In genomic region chr17:13544755-13545154, GRCh38 we compare ENCODE assay signal across 19 cellular contexts. TPM values are rescaled to one million over a fixed set of nuclear protein-coding genes. Genes with fewer than 3 reads are reported as not detected.
DNase-seq lines count a peak whose midpoint lies in the region; ATAC-seq, FAIRE-seq and TF ChIP-seq lines count a peak whose summit lies in the region.
"Had no signal": no experiment of that assay in that cellular context is flagged by ENCODE, and none has a peak within 500 bp of the region (broad histone marks: within the 10 kb centered on the region; RNA-seq: fewer than 3 reads in every experiment).

No MANE protein-coding gene starts in this region.

- intact Hi-C loops in esophagus muscularis mucosa (cut with DNase I), result no loop called here

- no peak for FAIRE-seq in A549 (lab: Jason Lieb, UNC)
- FAIRE-seq: A204.1, GM19239, islet of Langerhans, small intestine had no signal

- POLR2A ChIA-PET in A549 (lab: Yijun Ruan, JAX) (no interaction called here), RWPE1 (lab: Yijun Ruan, JAX; ENCODE audit: low non-redundant PET) (no interaction called here)

- H3K9me3 Mint-ChIP-seq in nephron progenitor cell, result peaks cover 20% of the 10 kb centered on the region
- peaks cover 5 to 8% of the 10 kb centered on the region in 2 donors for H3K9me3 Mint-ChIP-seq in stimulated activated naive CD8-positive, alpha-beta T cell treated with anti-CD3 and anti-CD28 coated beads, Interleukin-15, amount 100 ng/mL, for 72 hours
- H3K9me3 Mint-ChIP-seq: CD4-positive, alpha-beta T cell had no signal

- H3K9me3 ChIP-seq in A549 (peaks cover 13% of the 10 kb centered on the region; the same call in 2 of the 3 replicates), esophagus muscularis mucosa (no peaks in the 10 kb centered on the region)
- H3K9me3 ChIP-seq: MG63 had no signal

- CTCF ChIA-PET in A549 (lab: Yijun Ruan, JAX) (interaction anchor here (1.1 to 1.5 kb wide), 2 partner anchors 16 to 49 kb away, joined by 3 to 4 read pairs; no protein-coding TSS in a partner anchor), RWPE1 (lab: Yijun Ruan, JAX) (interaction anchor here (0.8 kb wide), 1 partner anchor 190 kb away, joined by 4 read pairs; no protein-coding TSS in a partner anchor)

- no peak for DNase-seq in A549 (ENCODE audit: low read depth in 1 of 2, low spot score in 1 of 2)
- no peak for DNase-seq in RWPE1 (ENCODE audit: low spot score)
- peak; percentile 84 for DNase-seq in esophagus muscularis mucosa (ENCODE audit: extremely low spot score)
- DNase-seq in nephron progenitor cell, result no peak
- no peak for DNase-seq in stimulated activated naive CD8-positive, alpha-beta T cell treated with anti-CD3 and anti-CD28 coated beads, Interleukin-15, amount 100 ng/mL, for 72 hours
- no peak for DNase-seq in NOMO-1 treated with DMSO at 0.1 percent for 48 hours (lab: John Stamatoyannopoulos, UW; ENCODE audit: unreplicated experiment)
- DNase-seq in epidermal melanocyte (ENCODE audit: insufficient read length, low spot score), result no peak
- DNase-seq in activated CD8-positive, alpha-beta memory T cell treated with anti-CD3 and anti-CD28 coated beads, Interleukin-2, amount 50 U/mL, for 48 hours, result no peak
- DNase-seq: activated CD4-positive, alpha-beta T cell treated with anti-CD3 and anti-CD28 coated beads, Interleukin-2, amount 10 ng/mL, durations not matched to agents 7 days and 5 days; activated T-cell treated with anti-CD3 and anti-CD28 coated beads, Interleukin-2, amount 50 U/mL, for 48 hours; CD4-positive, alpha-beta T cell; DMS79; NCI-H1930; small intestine had no signal

- no peak for TF ChIP-seq CTCF in A549 (IDR thresholded peaks at IDR 0.05)
- TF ChIP-seq CTCF in RWPE1 (conservative IDR thresholded peaks at IDR 0.05; ENCODE audit: low read depth), result no peak
- no peak for TF ChIP-seq CTCF in esophagus muscularis mucosa (IDR thresholded peaks at IDR 0.05)
- no peak for TF ChIP-seq CTCF in nephron progenitor cell (IDR thresholded peaks at IDR 0.05)

- no peak overlapping the region for H3K4me2 ChIP-seq in A549

- H3K27me3 Mint-ChIP-seq in nephron progenitor cell (ENCODE audit: low read depth, poor library complexity), result no peaks in the 10 kb centered on the region
- H3K27me3 Mint-ChIP-seq in stimulated activated naive CD8-positive, alpha-beta T cell treated with anti-CD3 and anti-CD28 coated beads, Interleukin-15, amount 100 ng/mL, for 72 hours, result peaks cover 35% of the 10 kb centered on the region

- no peaks in the 10 kb centered on the region for H3K36me3 ChIP-seq in esophagus muscularis mucosa
- H3K36me3 ChIP-seq: MG63 had no signal

- H3K4me3 ChIP-seq in A549 (no peak overlapping the region), esophagus muscularis mucosa (no peak overlapping the region)
- H3K4me3 ChIP-seq: MG63 had no signal

- H3K27me3 ChIP-seq in esophagus muscularis mucosa, result no peaks in the 10 kb centered on the region
- H3K27me3 ChIP-seq: MG63 had no signal

- peak overlapping the region; percentile 18 to 74; a peak in 3 of 6 replicates for H3K27ac ChIP-seq in A549
- H3K27ac ChIP-seq in RWPE1, result peak overlapping the region; percentile 77
- H3K27ac ChIP-seq in esophagus muscularis mucosa (replicated peaks in 1 of 4), result peak overlapping the region in 1 of 4 donors; percentile 19

- no peak for TF ChIP-seq EP300 in A549 (IDR thresholded peaks at IDR 0.05)
- no peak for TF ChIP-seq EP300 in esophagus muscularis mucosa (IDR thresholded peaks at IDR 0.05)

- H3K4me1 Mint-ChIP-seq in nephron progenitor cell, result peaks cover 31% of the 10 kb centered on the region
- no peaks in the 10 kb centered on the region for H3K4me1 Mint-ChIP-seq in stimulated activated naive CD8-positive, alpha-beta T cell treated with anti-CD3 and anti-CD28 coated beads, Interleukin-15, amount 100 ng/mL, for 72 hours
- H3K4me1 Mint-ChIP-seq: activated CD4-positive, alpha-beta T cell treated with anti-CD3 and anti-CD28 coated beads, Interleukin-2, amount 10 ng/mL, durations not matched to agents 7 days and 5 days; stimulated activated memory B cell treated with anti-CD40 and anti-IgM and Interleukin-4, amounts not matched to agents 10 μg/mL and 1 μg/mL and 100 μg/mL, for 72 hours had no signal

- no peak for ATAC-seq in A549
- ATAC-seq in stimulated activated naive CD8-positive, alpha-beta T cell treated with anti-CD3 and anti-CD28 coated beads, Interleukin-15, amount 100 ng/mL, for 72 hours, result no peak
- ATAC-seq: stimulated activated memory B cell treated with anti-CD40 and anti-IgM and Interleukin-4, amounts not matched to agents 10 μg/mL and 1 μg/mL and 100 μg/mL, for 72 hours had no signal

- 52% methylated on average over 9 of the region's 9 CpGs for WGBS in A549 (ENCODE audit: missing lambda C conversion rate)
- 48% methylated on average over 7 of the region's 9 CpGs for WGBS in esophagus muscularis mucosa

- H3K4me3 Mint-ChIP-seq in nephron progenitor cell, result no peak overlapping the region
- H3K4me3 Mint-ChIP-seq in stimulated activated naive CD8-positive, alpha-beta T cell treated with anti-CD3 and anti-CD28 coated beads, Interleukin-15, amount 100 ng/mL, for 72 hours, result no peak overlapping the region
- H3K4me3 Mint-ChIP-seq: activated CD4-positive, alpha-beta T cell treated with anti-CD3 and anti-CD28 coated beads, Interleukin-2, amount 10 ng/mL, durations not matched to agents 7 days and 5 days; CD4-positive, alpha-beta T cell; stimulated activated memory B cell treated with anti-CD40 and anti-IgM and Interleukin-4, amounts not matched to agents 10 μg/mL and 1 μg/mL and 100 μg/mL, for 72 hours had no signal

- H3K36me3 Mint-ChIP-seq in nephron progenitor cell (ENCODE audit: low read depth), result peaks cover 82% of the 10 kb centered on the region
- H3K36me3 Mint-ChIP-seq: stimulated activated memory B cell treated with anti-CD40 and anti-IgM and Interleukin-4, amounts not matched to agents 10 μg/mL and 1 μg/mL and 100 μg/mL, for 72 hours had no signal

- TF ChIP-seq POLR2A in A549 (IDR thresholded peaks at IDR 0.05; ENCODE audit: low read length) (no peak), esophagus muscularis mucosa (IDR thresholded peaks at IDR 0.05; ENCODE audit: low read depth) (no peak)

- no peak for TF ChIP-seq RAD21 in A549 (conservative IDR thresholded peaks at IDR 0.05 in 1 of 2, IDR thresholded peaks at IDR 0.05 in 1 of 2)

- H3K4me1 ChIP-seq in A549, result 0 out of 3 replicates have a peak, but pooled peaks cover 6% of the 10 kb centered on the region
- peaks cover 0 to 12% (median 2%) of the 10 kb centered on the region in 4 donors for H3K4me1 ChIP-seq in esophagus muscularis mucosa

- H3K27ac Mint-ChIP-seq in nephron progenitor cell, result peak overlapping the region; percentile 26
- no peak overlapping the region for H3K27ac Mint-ChIP-seq in stimulated activated naive CD8-positive, alpha-beta T cell treated with anti-CD3 and anti-CD28 coated beads, Interleukin-15, amount 100 ng/mL, for 72 hours
- H3K27ac Mint-ChIP-seq: activated CD4-positive, alpha-beta T cell treated with anti-CD3 and anti-CD28 coated beads, Interleukin-2, amount 10 ng/mL, durations not matched to agents 7 days and 5 days; CD4-positive, alpha-beta T cell; stimulated activated memory B cell treated with anti-CD40 and anti-IgM and Interleukin-4, amounts not matched to agents 10 μg/mL and 1 μg/mL and 100 μg/mL, for 72 hours had no signal

TF ChIP-seq in A549, 52 proteins besides CTCF, POLR2A, EP300 and RAD21:
- no peak for TF ChIP-seq GATA3 (IDR thresholded peaks at IDR 0.05; ENCODE audit: borderline replicate concordance)
- no peak for TF ChIP-seq BHLHE40 (IDR thresholded peaks at IDR 0.05; ENCODE audit: low read depth, low read length)
- no peak for TF ChIP-seq HES2 (IDR thresholded peaks at IDR 0.05)
- TF ChIP-seq NPAS2 (CRISPR knock-in tag; IDR thresholded peaks at IDR 0.05; ENCODE audit: borderline replicate concordance), result no peak
- TF ChIP-seq CEBPB (IDR thresholded peaks at IDR 0.05), result no peak
- TF ChIP-seq HEYL (CRISPR knock-in tag; IDR thresholded peaks at IDR 0.05), result no peak
- TF ChIP-seq, protein P1, sequence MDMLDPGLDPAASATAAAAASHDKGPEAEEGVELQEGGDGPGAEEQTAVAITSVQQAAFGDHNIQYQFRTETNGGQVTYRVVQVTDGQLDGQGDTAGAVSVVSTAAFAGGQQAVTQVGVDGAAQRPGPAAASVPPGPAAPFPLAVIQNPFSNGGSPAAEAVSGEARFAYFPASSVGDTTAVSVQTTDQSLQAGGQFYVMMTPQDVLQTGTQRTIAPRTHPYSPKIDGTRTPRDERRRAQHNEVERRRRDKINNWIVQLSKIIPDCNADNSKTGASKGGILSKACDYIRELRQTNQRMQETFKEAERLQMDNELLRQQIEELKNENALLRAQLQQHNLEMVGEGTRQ (IDR thresholded peaks at IDR 0.05), result no peak

RNA-seq across cellular contexts. Expression of gene HS3ST3A1, which starts 57.0 kb away (rescaled TPM):
- polyA plus RNA-seq in A549 (2011; rRNA removed) (0.15 TPM in 1 of 2 replicates, not detected in the other), A549 (2017; fragmentation: RNase III; extraction: RNeasy Plus Mini Kit Qiagen cat#74134 plus additional on column Dnase treatment) (0.04 to 0.17 TPM in 2 of 3 replicates, not detected in the other)
- not detected in 2 replicates for polyA plus RNA-seq in A549 (2012; cell fraction: cytosol; rRNA removed)
- 0.13 TPM in 1 of 2 replicates, not detected in the other for polyA plus RNA-seq in A549 (2012; cell fraction: nucleus; rRNA removed)
- polyA minus RNA-seq in A549 (2011; rRNA and poly(A)+ RNA removed), result not detected in 2 replicates
- total RNA-seq in esophagus muscularis mucosa, result 10 to 100 TPM in 1 of 4 donors, 1 to 10 TPM in 3; 5.7 to 10.4 (median 7.7) TPM
